8 cellular contexts compared by ENCODE assay signal in genomic region chr3:179149239-179149887, GRCh38. TPM values are rescaled to one million over a fixed set of nuclear protein-coding genes. Genes with fewer than 3 reads are reported as not detected.
A peak's percentile ranks its signal among the peaks of the same experiment; 100 is the strongest.
DNase-seq lines count a peak whose midpoint lies in the region; ATAC-seq and TF ChIP-seq lines count a peak whose summit lies in the region.

No MANE protein-coding gene starts in this region.

- H3K9me3 ChIP-seq in CD8-positive, alpha-beta T cell (ENCODE audit: low read length): no peaks in the 10 kb centered on the region
- no peaks in the 10 kb centered on the region for H3K9me3 ChIP-seq in KOPT-K1 (ENCODE audit: insufficient read depth, low read length, poor library complexity, severe bottlenecking)
- H3K9me3 ChIP-seq in right lobe of liver: no peaks in the 10 kb centered on the region

- peak overlapping the region; percentile 93 for H3K4me3 Mint-ChIP-seq in CD8-positive, alpha-beta T cell

- no peak for TF ChIP-seq CTCF in CD8-positive, alpha-beta T cell (IDR thresholded peaks at IDR 0.05)
- TF ChIP-seq CTCF in right lobe of liver (IDR thresholded peaks at IDR 0.05): no peak

- peak in 5 of 7 experiments; percentile 6 to 55 (median 38) for DNase-seq in CD8-positive, alpha-beta T cell
- peak; percentile 39 for DNase-seq in T-helper 22 cell (ENCODE audit: low read depth)
- DNase-seq in cerebellar cortex (ENCODE audit: low spot score): peak; percentile 54
- DNase-seq in right lobe of liver: no peak
- peak in 2 of 3 donors; percentile 15 to 27 for DNase-seq in stimulated activated CD4-positive, alpha-beta T cell treated with anti-CD3 and anti-CD28 coated beads, TNF-alpha, amount 100 ng/mL, for 48 hours (ENCODE audit: low read depth in 3 of 3)
- no peak for DNase-seq in cerebellar nuclear complex (lab: John Stamatoyannopoulos, UW)

- under 1% methylated on average over 17 of the region's 17 CpGs for WGBS in right lobe of liver (ENCODE audit: insufficient coverage, low coverage, low lambda C conversion rate, missing lambda C conversion rate)

- peak overlapping the region; percentile 99 for H3K27ac Mint-ChIP-seq in CD8-positive, alpha-beta T cell

- peaks cover 45% of the 10 kb centered on the region for H3K4me1 Mint-ChIP-seq in CD8-positive, alpha-beta T cell (ENCODE audit: low read depth)

- intact Hi-C loops in CD8-positive, alpha-beta T cell (cut with DNase I, micrococcal nuclease): loop anchor here (2.0 to 5.0 kb wide), 6 partner anchors 47 to 503 kb away; partner anchors contain the start of genes ACTL6A (in 1 of the 2), USP13 (in 1 of the 2) and ZNF639 (in 1 of the 2)
- intact Hi-C loops in right lobe of liver (cut with DNase I): loop anchor here in 1 of 2 donors (5.0 kb wide), 1 partner anchor 168 kb away; no protein-coding TSS in a partner anchor

- H3K27me3 Mint-ChIP-seq in CD8-positive, alpha-beta T cell (ENCODE audit: low read depth): no peaks in the 10 kb centered on the region

- H3K27me3 ChIP-seq in CD8-positive, alpha-beta T cell (ENCODE audit: insufficient read depth, low read length): no peaks in the 10 kb centered on the region
- no peaks in the 10 kb centered on the region for H3K27me3 ChIP-seq in right lobe of liver

- CTCF ChIA-PET in CD8-positive, alpha-beta T cell (lab: Charles Lee): interaction anchor here (0.9 to 4.3 kb wide), 7 partner anchors 9 to 171 kb away, joined by 3 to 30 read pairs (median 4); no protein-coding TSS in a partner anchor

- H3K4me1 ChIP-seq in CD8-positive, alpha-beta T cell (ENCODE audit: insufficient read depth, low read length): peaks cover 32% of the 10 kb centered on the region
- peaks cover 0 to 6% (median 0%) of the 10 kb centered on the region in 4 donors for H3K4me1 ChIP-seq in right lobe of liver

- TF ChIP-seq POLR2A in right lobe of liver (IDR thresholded peaks at IDR 0.05): no peak

- peak; percentile 15 for ATAC-seq in CD8-positive, alpha-beta T cell
- ATAC-seq in GM21447 (IDR thresholded peaks at IDR 0.05; ENCODE audit: unreplicated experiment) (peak; percentile 27), right lobe of liver (peak in 2 of 4 donors; percentile 0 to 8)

- peak overlapping the region; percentile 94 for H3K27ac ChIP-seq in CD8-positive, alpha-beta T cell (ENCODE audit: low read depth, low read length)
- H3K27ac ChIP-seq in KOPT-K1 (ENCODE audit: low read depth, low read length, poor library complexity, severe bottlenecking) (peak overlapping the region; percentile 85), right lobe of liver (peak overlapping the region; percentile 93 to 98 (median 96))

- peaks cover 6% of the 10 kb centered on the region for H3K36me3 Mint-ChIP-seq in CD8-positive, alpha-beta T cell

- H3K4me3 ChIP-seq in CD8-positive, alpha-beta T cell (ENCODE audit: low read depth, low read length): peak overlapping the region; percentile 77
- peak overlapping the region; percentile 72 to 90 (median 89) for H3K4me3 ChIP-seq in right lobe of liver

- no peaks in the 10 kb centered on the region for H3K9me3 Mint-ChIP-seq in CD8-positive, alpha-beta T cell

- H3K36me3 ChIP-seq in CD8-positive, alpha-beta T cell (ENCODE audit: insufficient read depth, low read length): no peaks in the 10 kb centered on the region
- H3K36me3 ChIP-seq in KOPT-K1 (ENCODE audit: insufficient read depth, low read length) (no peaks in the 10 kb centered on the region), right lobe of liver (no peaks in the 10 kb centered on the region)

- POLR2A ChIA-PET in CD8-positive, alpha-beta T cell (lab: Charles Lee): interaction anchor here (0.8 to 3.1 kb wide), 16 partner anchors 10 to 1453 kb away, joined by 3 to 23 read pairs (median 7); partner anchors contain the start of genes ACTL6A, MFN1, TTC14 and ZMAT3

RNA-seq across cellular contexts. Expression of gene PIK3CA, which starts 1.2 kb away (rescaled TPM):
- 10 to 100 TPM; 60.3 to 61.8 TPM for total RNA-seq in CD8-positive, alpha-beta T cell
- 10 to 100 TPM in 3 of 6 experiments, 1 to 10 TPM in 3; 6.5 to 13.1 (median 11.2) TPM for total RNA-seq in right lobe of liver

Comparison
In these comparisons a context has a peak if more than half of its experiments do, and no peak if none do; other contexts are left out.
1. DNase-seq: peak in CD8-positive, alpha-beta T cell (5 of 7), T-helper 22 cell (single experiment), cerebellar cortex (single experiment) and stimulated activated CD4-positive, alpha-beta T cell treated with anti-CD3 and anti-CD28 coated beads, TNF-alpha, amount 100 ng/mL, for 48 hours (2 of 3); none in right lobe of liver (0 of 3) and cerebellar nuclear complex (0 of 2).
2. RNA of gene PIK3CA, which starts 1.2 kb away (total RNA-seq): 60.3 to 61.8 TPM in CD8-positive, alpha-beta T cell; 6.5 to 13.1 TPM in right lobe of liver; every median in the first group is over 4 times any median in the second.
3. Peak in every context shown above with its lines, with median percentiles within 50 percentile points of each other: H3K27ac ChIP-seq.